Comparison of ENCODE assay signal across 17 cellular contexts in genomic region chr6:23650676-23651075, GRCh38.
DNase-seq lines count a peak whose midpoint lies in the region; ATAC-seq and TF ChIP-seq lines count a peak whose summit lies in the region.
"Had no signal": no experiment of that assay in that cellular context is flagged by ENCODE, and none has a peak within 500 bp of the region (broad histone marks: within the 10 kb centered on the region; RNA-seq: fewer than 3 reads in every experiment).

No MANE protein-coding gene starts in this region.

- no peaks in the 10 kb centered on the region for H3K36me3 Mint-ChIP-seq in GM23338 (ENCODE audit: low read depth)
- H3K36me3 Mint-ChIP-seq in mesothelial cell of epicardium, result no peaks in the 10 kb centered on the region
- H3K36me3 Mint-ChIP-seq: activated CD4-positive, alpha-beta memory T cell treated with anti-CD3 and anti-CD28 coated beads for 36 hours had no signal

- H3K36me3 ChIP-seq in GM23338 (ENCODE audit: insufficient read depth), result no peaks in the 10 kb centered on the region
- no peaks in the 10 kb centered on the region for H3K36me3 ChIP-seq in ascending aorta
- H3K36me3 ChIP-seq: vagina had no signal

- no peak for DNase-seq in GM23338 (ENCODE audit: low spot score)
- no peak for DNase-seq in mesothelial cell of epicardium (ENCODE audit: low spot score in 2 of 2, unreplicated experiment in 2 of 2)
- DNase-seq in sciatic nerve (ENCODE audit: low spot score), result peak; percentile 62
- DNase-seq in NCI-H2227 (lab: John Stamatoyannopoulos, UW; ENCODE audit: unreplicated experiment), result no peak
- DNase-seq in ascending aorta (ENCODE audit: low spot score in 2 of 2), result no peak
- DNase-seq in NCI-H1436 (lab: John Stamatoyannopoulos, UW), result no peak
- DNase-seq: activated CD4-positive, alpha-beta memory T cell treated with anti-CD3 and anti-CD28 coated beads for 36 hours; GF-D8; HFFc6; mammary epithelial cell; NCI-H2107; NK-92 treated with Interleukin-12 subunit alpha and Interleukin-12 subunit beta, amount 100 ng/mL, for 24 hours; stimulated activated CD4-positive, alpha-beta T cell treated with anti-CD3 and anti-CD28 coated beads, Interleukin-2, amount 100 ng/mL, for 48 hours had no signal

- intact Hi-C loops in sciatic nerve (cut with DNase I) (no loop called here), ascending aorta (cut with DNase I) (no loop called here)

- no peak overlapping the region for H3K4me3 ChIP-seq in GM23338
- H3K4me3 ChIP-seq in ascending aorta, result no peak overlapping the region
- H3K4me3 ChIP-seq: SK-N-MC, vagina had no signal

- 0 out of 2 replicates have a peak overlapping the region, but pooled peaks have one; percentile 56 for H2AFZ ChIP-seq in GM23338

- no peaks in the 10 kb centered on the region for H3K79me2 ChIP-seq in GM23338 (replicated peaks; ENCODE audit: insufficient read depth)

- H3K27me3 Mint-ChIP-seq in GM23338 (ENCODE audit: insufficient read depth, low read depth, poor library complexity) (no peaks in the 10 kb centered on the region), mesothelial cell of epicardium (ENCODE audit: low read depth) (no peaks in the 10 kb centered on the region)
- H3K27me3 Mint-ChIP-seq: activated CD4-positive, alpha-beta memory T cell treated with anti-CD3 and anti-CD28 coated beads for 36 hours had no signal

- no peak overlapping the region for H3K4me2 ChIP-seq in GM23338

- TF ChIP-seq CTCF in GM23338 (conservative IDR thresholded peaks at IDR 0.05; ENCODE audit: low read depth in 2 of 2) (no peak), mesothelial cell of epicardium (IDR thresholded peaks at IDR 0.05; ENCODE audit: unreplicated experiment) (no peak), ascending aorta (IDR thresholded peaks at IDR 0.05) (no peak)

- H3K4me1 Mint-ChIP-seq in GM23338, result no peaks in the 10 kb centered on the region
- peaks cover 70% of the 10 kb centered on the region for H3K4me1 Mint-ChIP-seq in mesothelial cell of epicardium

- H3K9me3 Mint-ChIP-seq in GM23338 (no peaks in the 10 kb centered on the region), mesothelial cell of epicardium (peaks cover 3% of the 10 kb centered on the region)
- H3K9me3 Mint-ChIP-seq: activated CD4-positive, alpha-beta memory T cell treated with anti-CD3 and anti-CD28 coated beads for 36 hours had no signal

- H3K27ac ChIP-seq in GM23338 (ENCODE audit: low read depth) (no peak overlapping the region), cingulate gyrus (ENCODE audit: low read depth, low read length) (peak overlapping the region; percentile 50), ascending aorta (no peak overlapping the region)
- H3K27ac ChIP-seq: SK-N-MC, vagina had no signal

- H4K20me1 ChIP-seq in GM23338 (replicated peaks; ENCODE audit: insufficient read depth), result no peaks in the 10 kb centered on the region

- no peaks in the 10 kb centered on the region for H3K9me2 ChIP-seq in GM23338 (ENCODE audit: insufficient read depth)

- H3K9me3 ChIP-seq in ascending aorta, result no peaks in the 10 kb centered on the region
- H3K9me3 ChIP-seq: vagina had no signal

- ATAC-seq in GM23338 (no peak), sciatic nerve (peak; percentile 93), HG03469 (IDR thresholded peaks at IDR 0.05; ENCODE audit: unreplicated experiment) (no peak)

- H3K27me3 ChIP-seq in GM23338 (ENCODE audit: insufficient read depth) (no peaks in the 10 kb centered on the region), ascending aorta (no peaks in the 10 kb centered on the region)
- H3K27me3 ChIP-seq: vagina had no signal

- no peaks in the 10 kb centered on the region for H3F3A ChIP-seq in GM23338 (replicated peaks; ENCODE audit: low read depth)

- H3K4me1 ChIP-seq in GM23338 (ENCODE audit: insufficient read depth) (no peaks in the 10 kb centered on the region), ascending aorta (no peaks in the 10 kb centered on the region)
- H3K4me1 ChIP-seq: vagina had no signal

- H3K27ac Mint-ChIP-seq in GM23338 (no peak overlapping the region), mesothelial cell of epicardium (peak overlapping the region; percentile 92)
- H3K27ac Mint-ChIP-seq: activated CD4-positive, alpha-beta memory T cell treated with anti-CD3 and anti-CD28 coated beads for 36 hours; HFFc6 had no signal

- H3K4me3 Mint-ChIP-seq in GM23338 (no peak overlapping the region), mesothelial cell of epicardium (no peak overlapping the region)
- H3K4me3 Mint-ChIP-seq: activated CD4-positive, alpha-beta memory T cell treated with anti-CD3 and anti-CD28 coated beads for 36 hours; HFFc6 had no signal

TF ChIP-seq in GM23338, 12 proteins besides CTCF, POLR2A, EP300 and RAD21:
- TF ChIP-seq EZH2phosphoT487 (IDR thresholded peaks at IDR 0.05; ENCODE audit: unreplicated experiment), result no peak
- TF ChIP-seq POLR2AphosphoS5 (IDR thresholded peaks at IDR 0.05; ENCODE audit: low read depth), result no peak
- TF ChIP-seq EZH2 (IDR thresholded peaks at IDR 0.05; ENCODE audit: low read depth, unreplicated experiment), result no peak
- TF ChIP-seq, protein P1, sequence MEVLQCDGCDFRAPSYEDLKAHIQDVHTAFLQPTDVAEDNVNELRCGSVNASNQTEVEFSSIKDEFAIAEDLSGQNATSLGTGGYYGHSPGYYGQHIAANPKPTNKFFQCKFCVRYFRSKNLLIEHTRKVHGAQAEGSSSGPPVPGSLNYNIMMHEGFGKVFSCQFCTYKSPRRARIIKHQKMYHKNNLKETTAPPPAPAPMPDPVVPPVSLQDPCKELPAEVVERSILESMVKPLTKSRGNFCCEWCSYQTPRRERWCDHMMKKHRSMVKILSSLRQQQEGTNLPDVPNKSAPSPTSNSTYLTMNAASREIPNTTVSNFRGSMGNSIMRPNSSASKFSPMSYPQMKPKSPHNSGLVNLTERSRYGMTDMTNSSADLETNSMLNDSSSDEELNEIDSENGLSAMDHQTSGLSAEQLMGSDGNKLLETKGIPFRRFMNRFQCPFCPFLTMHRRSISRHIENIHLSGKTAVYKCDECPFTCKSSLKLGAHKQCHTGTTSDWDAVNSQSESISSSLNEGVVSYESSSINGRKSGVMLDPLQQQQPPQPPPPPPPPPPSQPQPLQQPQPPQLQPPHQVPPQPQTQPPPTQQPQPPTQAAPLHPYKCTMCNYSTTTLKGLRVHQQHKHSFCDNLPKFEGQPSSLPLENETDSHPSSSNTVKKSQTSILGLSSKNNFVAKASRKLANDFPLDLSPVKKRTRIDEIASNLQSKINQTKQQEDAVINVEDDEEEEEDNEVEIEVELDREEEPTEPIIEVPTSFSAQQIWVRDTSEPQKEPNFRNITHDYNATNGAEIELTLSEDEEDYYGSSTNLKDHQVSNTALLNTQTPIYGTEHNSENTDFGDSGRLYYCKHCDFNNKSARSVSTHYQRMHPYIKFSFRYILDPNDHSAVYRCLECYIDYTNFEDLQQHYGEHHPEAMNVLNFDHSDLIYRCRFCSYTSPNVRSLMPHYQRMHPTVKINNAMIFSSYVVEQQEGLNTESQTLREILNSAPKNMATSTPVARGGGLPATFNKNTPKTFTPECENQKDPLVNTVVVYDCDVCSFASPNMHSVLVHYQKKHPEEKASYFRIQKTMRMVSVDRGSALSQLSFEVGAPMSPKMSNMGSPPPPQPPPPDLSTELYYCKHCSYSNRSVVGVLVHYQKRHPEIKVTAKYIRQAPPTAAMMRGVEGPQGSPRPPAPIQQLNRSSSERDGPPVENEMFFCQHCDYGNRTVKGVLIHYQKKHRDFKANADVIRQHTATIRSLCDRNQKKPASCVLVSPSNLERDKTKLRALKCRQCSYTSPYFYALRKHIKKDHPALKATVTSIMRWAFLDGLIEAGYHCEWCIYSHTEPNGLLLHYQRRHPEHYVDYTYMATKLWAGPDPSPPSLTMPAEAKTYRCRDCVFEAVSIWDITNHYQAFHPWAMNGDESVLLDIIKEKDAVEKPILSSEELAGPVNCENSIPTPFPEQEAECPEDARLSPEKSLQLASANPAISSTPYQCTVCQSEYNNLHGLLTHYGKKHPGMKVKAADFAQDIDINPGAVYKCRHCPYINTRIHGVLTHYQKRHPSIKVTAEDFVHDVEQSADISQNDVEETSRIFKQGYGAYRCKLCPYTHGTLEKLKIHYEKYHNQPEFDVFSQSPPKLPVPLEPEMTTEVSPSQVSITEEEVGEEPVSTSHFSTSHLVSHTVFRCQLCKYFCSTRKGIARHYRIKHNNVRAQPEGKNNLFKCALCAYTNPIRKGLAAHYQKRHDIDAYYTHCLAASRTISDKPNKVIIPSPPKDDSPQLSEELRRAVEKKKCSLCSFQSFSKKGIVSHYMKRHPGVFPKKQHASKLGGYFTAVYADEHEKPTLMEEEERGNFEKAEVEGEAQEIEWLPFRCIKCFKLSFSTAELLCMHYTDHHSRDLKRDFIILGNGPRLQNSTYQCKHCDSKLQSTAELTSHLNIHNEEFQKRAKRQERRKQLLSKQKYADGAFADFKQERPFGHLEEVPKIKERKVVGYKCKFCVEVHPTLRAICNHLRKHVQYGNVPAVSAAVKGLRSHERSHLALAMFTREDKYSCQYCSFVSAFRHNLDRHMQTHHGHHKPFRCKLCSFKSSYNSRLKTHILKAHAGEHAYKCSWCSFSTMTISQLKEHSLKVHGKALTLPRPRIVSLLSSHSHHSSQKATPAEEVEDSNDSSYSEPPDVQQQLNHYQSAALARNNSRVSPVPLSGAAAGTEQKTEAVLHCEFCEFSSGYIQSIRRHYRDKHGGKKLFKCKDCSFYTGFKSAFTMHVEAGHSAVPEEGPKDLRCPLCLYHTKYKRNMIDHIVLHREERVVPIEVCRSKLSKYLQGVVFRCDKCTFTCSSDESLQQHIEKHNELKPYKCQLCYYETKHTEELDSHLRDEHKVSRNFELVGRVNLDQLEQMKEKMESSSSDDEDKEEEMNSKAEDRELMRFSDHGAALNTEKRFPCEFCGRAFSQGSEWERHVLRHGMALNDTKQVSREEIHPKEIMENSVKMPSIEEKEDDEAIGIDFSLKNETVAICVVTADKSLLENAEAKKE (CRISPR knock-in tag; IDR thresholded peaks at IDR 0.05), result no peak
- no peak for TF ChIP-seq ETS1 (IDR thresholded peaks at IDR 0.05)
- no peak for TF ChIP-seq STAT1 (IDR thresholded peaks at IDR 0.05; ENCODE audit: unreplicated experiment)
